ENCODE assay signal across 20 cellular contexts in the genomic region with DNA sequence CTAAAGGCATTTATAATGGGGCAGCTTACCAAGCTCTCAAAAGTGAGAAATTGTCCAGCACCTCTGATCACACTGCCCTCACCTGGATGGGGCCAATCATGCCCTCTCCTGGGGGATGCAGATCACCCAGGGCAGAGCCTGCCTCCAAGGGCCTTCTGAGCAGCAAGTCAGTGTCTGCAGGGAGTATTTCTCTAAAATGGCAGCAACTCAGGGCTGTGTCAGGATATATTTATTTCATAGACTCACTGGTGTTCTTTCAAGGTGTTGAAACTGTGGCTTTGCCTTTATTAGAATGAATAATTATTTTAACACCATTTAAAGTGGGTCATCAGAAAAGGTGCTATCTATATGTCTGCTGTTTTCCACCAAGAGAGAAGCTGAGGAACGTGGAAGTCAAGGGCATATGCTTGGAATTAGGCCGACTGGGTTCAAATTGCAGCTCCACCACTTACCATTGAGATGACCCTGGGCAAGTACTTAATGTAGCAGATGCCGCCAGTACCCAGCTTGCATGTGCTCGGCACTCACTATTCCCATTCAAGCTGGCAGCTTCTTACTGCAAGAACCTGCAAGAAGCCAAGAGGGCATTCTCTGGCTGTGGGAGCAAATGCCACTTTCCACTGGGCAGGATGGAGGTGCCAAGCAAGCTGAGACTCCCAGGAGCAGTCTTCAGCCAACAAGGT.
DNase-seq lines count a peak whose midpoint lies in the region; ATAC-seq, FAIRE-seq and TF ChIP-seq lines count a peak whose summit lies in the region.
"Had no signal": no experiment of that assay in that cellular context is flagged by ENCODE, and none has a peak within 500 bp of the region (broad histone marks: within the 10 kb centered on the region; RNA-seq: fewer than 3 reads in every experiment).

No MANE protein-coding gene starts in this region.

- no peaks in the 10 kb centered on the region for H3K9me3 ChIP-seq in right cardiac atrium (ENCODE audit: control insufficient read depth, low read length)

- no peak overlapping the region for H3K4me3 ChIP-seq in right cardiac atrium (ENCODE audit: low read length)
- H3K4me3 ChIP-seq: BLaER1, SK-N-MC had no signal

- peak; percentile 40 for FAIRE-seq in GM12891 (lab: Jason Lieb, UNC)
- FAIRE-seq: A204.1, RCC 7860 had no signal

- H3K27ac ChIP-seq in right cardiac atrium (ENCODE audit: low read length): peak overlapping the region; percentile 83
- H3K27ac ChIP-seq: BLaER1, SK-N-MC had no signal

- peak; percentile 31 to 41 for ATAC-seq in activated CD4-positive, CD25-positive, alpha-beta regulatory T cell treated with anti-CD3 and anti-CD28 coated beads, Interleukin-2, amount 50 U/mL, for 24 hours
- no peak for ATAC-seq in activated T-helper 17 cell treated with anti-CD3 and anti-CD28 coated beads, Interleukin-2, amount 50 U/mL, for 72 hours (replicated peaks)
- peak; percentile 55 to 67 for ATAC-seq in right cardiac atrium
- ATAC-seq in HG03378 (IDR thresholded peaks at IDR 0.05; ENCODE audit: unreplicated experiment): no peak

- H3K4me1 Mint-ChIP-seq in activated T-helper 17 cell treated with anti-CD3 and anti-CD28 coated beads, Interleukin-2, amount 50 U/mL, for 72 hours: no peaks in the 10 kb centered on the region

- no peaks in the 10 kb centered on the region for H3K27me3 ChIP-seq in right cardiac atrium (ENCODE audit: control insufficient read depth, insufficient read depth)
- H3K27me3 ChIP-seq: BLaER1 had no signal

- intact Hi-C loops in right cardiac atrium (cut with DNase I): loop anchor here in 1 of 4 donors (10.0 kb wide), 1 partner anchor 63 kb away; no protein-coding TSS in a partner anchor

- no peak overlapping the region for H3K27ac Mint-ChIP-seq in activated T-helper 17 cell treated with anti-CD3 and anti-CD28 coated beads, Interleukin-2, amount 50 U/mL, for 72 hours

- H3K36me3 Mint-ChIP-seq in activated T-helper 17 cell treated with anti-CD3 and anti-CD28 coated beads, Interleukin-2, amount 50 U/mL, for 72 hours (ENCODE audit: low read depth): no peaks in the 10 kb centered on the region
- H3K36me3 Mint-ChIP-seq: CD4-positive, alpha-beta memory T cell had no signal

- H3K4me3 Mint-ChIP-seq in activated T-helper 17 cell treated with anti-CD3 and anti-CD28 coated beads, Interleukin-2, amount 50 U/mL, for 72 hours: peak overlapping the region; percentile 10

- H3K9me3 Mint-ChIP-seq in activated T-helper 17 cell treated with anti-CD3 and anti-CD28 coated beads, Interleukin-2, amount 50 U/mL, for 72 hours: no peaks in the 10 kb centered on the region

- WGBS in right cardiac atrium: 67% methylated on average over 4 of the region's 4 CpGs

- peaks cover 3% of the 10 kb centered on the region for H3K4me1 ChIP-seq in right cardiac atrium (ENCODE audit: control insufficient read depth, insufficient read depth, low read length)
- H3K4me1 ChIP-seq: BLaER1 had no signal

- no peak for TF ChIP-seq POLR2A in GM12891 (IDR thresholded peaks at IDR 0.05; ENCODE audit: low read depth, low read length)

- H3K27me3 Mint-ChIP-seq in activated T-helper 17 cell treated with anti-CD3 and anti-CD28 coated beads, Interleukin-2, amount 50 U/mL, for 72 hours: no peaks in the 10 kb centered on the region
- H3K27me3 Mint-ChIP-seq: CD4-positive, alpha-beta memory T cell had no signal

- DNase-seq in activated CD4-positive, CD25-positive, alpha-beta regulatory T cell (lab: John Stamatoyannopoulos, UW): no peak
- DNase-seq in GM12891 (ENCODE audit: insufficient read length, low spot score) (no peak), right cardiac atrium (no peak), NCI-H1436 treated with DMSO at 0.1 percent for 48 hours (lab: John Stamatoyannopoulos, UW) (no peak)
- DNase-seq in stimulated activated CD4-positive, alpha-beta T cell treated with anti-CD3 and anti-CD28 coated beads, Interleukin-12 subunit alpha, Interleukin-12 subunit beta, amount 100 ng/mL, for 4 hours: no peak
- DNase-seq: DMS79, KG1, NCI-H1417, NCI-H187 treated with DMSO at 0.1 percent for 48 hours, NCI-H2171, NCI-H446, SHP77 had no signal

TF ChIP-seq in GM12891, 5 proteins besides CTCF, POLR2A, EP300 and RAD21:
- TF ChIP-seq PAX5 (IDR thresholded peaks at IDR 0.05; ENCODE audit: insufficient read depth, low read length, severe bottlenecking) (no peak), SPI1 (IDR thresholded peaks at IDR 0.05; ENCODE audit: low read depth, low read length) (no peak), POU2F2 (IDR thresholded peaks at IDR 0.05; ENCODE audit: low read depth, low read length) (no peak), TAF1 (IDR thresholded peaks at IDR 0.05; ENCODE audit: low read depth, low read length) (no peak), POLR2AphosphoS5 (IDR thresholded peaks at IDR 0.05; ENCODE audit: low read depth, low read length) (no peak)

Comparison
In these comparisons a context has a peak if more than half of its experiments do, and no peak if none do; other contexts are left out.
1. ATAC-seq: peak in activated CD4-positive, CD25-positive, alpha-beta regulatory T cell treated with anti-CD3 and anti-CD28 coated beads, Interleukin-2, amount 50 U/mL, for 24 hours (2 of 2) and right cardiac atrium (2 of 2); none in activated T-helper 17 cell treated with anti-CD3 and anti-CD28 coated beads, Interleukin-2, amount 50 U/mL, for 72 hours (single experiment) and HG03378 (single experiment).